2 cellular contexts compared by ENCODE assay signal in the genomic region with DNA sequence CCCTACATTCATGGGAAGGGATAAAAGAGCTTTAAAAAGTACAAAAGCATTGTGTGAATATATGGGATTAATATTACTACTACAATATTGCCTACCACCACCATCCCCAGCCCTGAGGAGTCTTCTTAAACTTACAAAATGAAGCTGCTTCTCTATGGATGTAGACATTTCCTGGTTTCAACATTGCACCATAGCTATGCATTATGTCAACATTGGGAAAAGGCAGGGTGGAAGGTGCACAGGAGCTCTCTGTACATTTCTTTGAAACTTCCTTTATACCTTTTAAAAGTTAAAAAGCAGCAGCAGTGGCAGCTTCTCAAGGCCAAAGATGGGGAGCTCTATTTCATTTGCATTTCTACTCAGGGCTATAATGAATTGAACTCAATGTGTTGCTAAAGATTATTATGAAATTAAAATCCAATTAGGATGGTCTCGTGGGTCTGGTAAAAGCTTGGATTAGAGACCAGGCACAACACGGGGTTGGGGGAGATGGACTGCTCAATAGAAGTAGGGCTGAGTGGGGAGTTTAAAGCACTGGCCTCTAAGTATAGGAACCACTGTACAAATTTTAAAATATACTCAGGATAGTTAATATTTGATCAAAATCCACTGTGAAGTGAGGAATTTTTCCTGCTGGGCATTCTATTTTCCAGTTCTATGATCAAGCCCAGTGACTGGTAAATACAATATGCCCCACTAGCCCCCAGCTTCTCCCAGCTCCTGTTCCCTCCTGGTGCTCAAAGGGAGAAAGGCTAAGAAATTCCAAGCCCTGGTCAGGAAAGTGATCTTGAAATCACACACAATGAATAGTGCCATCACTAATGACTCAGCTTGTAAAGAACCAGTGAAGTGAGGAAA.
TF ChIP-seq lines count a peak whose summit lies in the region.

No MANE protein-coding gene starts in this region.

TF ChIP-seq in GM23338, 12 proteins besides CTCF, POLR2A, EP300 and RAD21 (continued from another document):
- no peak for TF ChIP-seq NANOG (IDR thresholded peaks at IDR 0.05; ENCODE audit: borderline replicate concordance)

TF ChIP-seq in neural cell, 6 proteins besides CTCF, POLR2A, EP300 and RAD21 (continued from another document):
- TF ChIP-seq, protein P1, sequence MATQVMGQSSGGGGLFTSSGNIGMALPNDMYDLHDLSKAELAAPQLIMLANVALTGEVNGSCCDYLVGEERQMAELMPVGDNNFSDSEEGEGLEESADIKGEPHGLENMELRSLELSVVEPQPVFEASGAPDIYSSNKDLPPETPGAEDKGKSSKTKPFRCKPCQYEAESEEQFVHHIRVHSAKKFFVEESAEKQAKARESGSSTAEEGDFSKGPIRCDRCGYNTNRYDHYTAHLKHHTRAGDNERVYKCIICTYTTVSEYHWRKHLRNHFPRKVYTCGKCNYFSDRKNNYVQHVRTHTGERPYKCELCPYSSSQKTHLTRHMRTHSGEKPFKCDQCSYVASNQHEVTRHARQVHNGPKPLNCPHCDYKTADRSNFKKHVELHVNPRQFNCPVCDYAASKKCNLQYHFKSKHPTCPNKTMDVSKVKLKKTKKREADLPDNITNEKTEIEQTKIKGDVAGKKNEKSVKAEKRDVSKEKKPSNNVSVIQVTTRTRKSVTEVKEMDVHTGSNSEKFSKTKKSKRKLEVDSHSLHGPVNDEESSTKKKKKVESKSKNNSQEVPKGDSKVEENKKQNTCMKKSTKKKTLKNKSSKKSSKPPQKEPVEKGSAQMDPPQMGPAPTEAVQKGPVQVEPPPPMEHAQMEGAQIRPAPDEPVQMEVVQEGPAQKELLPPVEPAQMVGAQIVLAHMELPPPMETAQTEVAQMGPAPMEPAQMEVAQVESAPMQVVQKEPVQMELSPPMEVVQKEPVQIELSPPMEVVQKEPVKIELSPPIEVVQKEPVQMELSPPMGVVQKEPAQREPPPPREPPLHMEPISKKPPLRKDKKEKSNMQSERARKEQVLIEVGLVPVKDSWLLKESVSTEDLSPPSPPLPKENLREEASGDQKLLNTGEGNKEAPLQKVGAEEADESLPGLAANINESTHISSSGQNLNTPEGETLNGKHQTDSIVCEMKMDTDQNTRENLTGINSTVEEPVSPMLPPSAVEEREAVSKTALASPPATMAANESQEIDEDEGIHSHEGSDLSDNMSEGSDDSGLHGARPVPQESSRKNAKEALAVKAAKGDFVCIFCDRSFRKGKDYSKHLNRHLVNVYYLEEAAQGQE (IDR thresholded peaks at IDR 0.05; ENCODE audit: borderline replicate concordance) = no peak
